Comparison of ENCODE assay signal across 8 cellular contexts in genomic region chr17:44384823-44385286, GRCh38. TPM values are rescaled to one million over a fixed set of nuclear protein-coding genes. Genes with fewer than 3 reads are reported as not detected.
DNase-seq lines count a peak whose midpoint lies in the region; ATAC-seq and TF ChIP-seq lines count a peak whose summit lies in the region.

No MANE protein-coding gene starts in this region.

- H3K4me1 Mint-ChIP-seq in GM23338: peaks cover 18% of the 10 kb centered on the region
- peaks cover 11% of the 10 kb centered on the region for H3K4me1 Mint-ChIP-seq in activated CD8-positive, alpha-beta T cell treated with anti-CD3 and anti-CD28 coated beads for 36 hours (ENCODE audit: low read depth)
- peaks cover 16% of the 10 kb centered on the region for H3K4me1 Mint-ChIP-seq in stimulated activated effector memory CD8-positive, alpha-beta T cell treated with anti-CD3 and anti-CD28 coated beads, Interleukin-12 subunit alpha, Interleukin-12 subunit beta, amount 100 ng/mL, for 72 hours

- peak overlapping the region; percentile 78 for H3K4me3 Mint-ChIP-seq in GM23338
- H3K4me3 Mint-ChIP-seq in activated CD8-positive, alpha-beta T cell treated with anti-CD3 and anti-CD28 coated beads for 36 hours: peak overlapping the region; percentile 71
- H3K4me3 Mint-ChIP-seq in stimulated activated effector memory CD8-positive, alpha-beta T cell treated with anti-CD3 and anti-CD28 coated beads, Interleukin-12 subunit alpha, Interleukin-12 subunit beta, amount 100 ng/mL, for 72 hours: peak overlapping the region; percentile 69

- no peak overlapping the region for H3K27ac ChIP-seq in GM23338 (ENCODE audit: low read depth)

- H3K9me2 ChIP-seq in GM23338 (ENCODE audit: insufficient read depth): 0 out of 2 replicates have a peak, but pooled peaks cover 3% of the 10 kb centered on the region

- H3K36me3 ChIP-seq in GM23338 (ENCODE audit: insufficient read depth): no peaks in the 10 kb centered on the region

- H3F3A ChIP-seq in GM23338 (replicated peaks; ENCODE audit: low read depth): 0 out of 2 replicates have a peak, but pooled peaks cover 3% of the 10 kb centered on the region

- no peaks in the 10 kb centered on the region for H4K20me1 ChIP-seq in GM23338 (replicated peaks; ENCODE audit: insufficient read depth)

- peaks cover 51% of the 10 kb centered on the region for H3K27me3 ChIP-seq in GM23338 (ENCODE audit: insufficient read depth)

- CTCF ChIA-PET in activated CD8-positive, alpha-beta T cell treated with anti-CD3 and anti-CD28 coated beads for 36 hours (lab: Charles Lee): interaction anchor here (0.9 to 2.7 kb wide), 5 partner anchors 9 to 138 kb away, joined by 3 to 13 read pairs (median 4); no protein-coding TSS in a partner anchor

- no peaks in the 10 kb centered on the region for H3K79me2 ChIP-seq in GM23338 (replicated peaks; ENCODE audit: insufficient read depth)

- H3K4me1 ChIP-seq in GM23338 (ENCODE audit: insufficient read depth): peaks cover 7% of the 10 kb centered on the region

- peak overlapping the region; percentile 97 for H2AFZ ChIP-seq in GM23338

- H3K9me3 ChIP-seq in iPS-18c (ENCODE audit: control insufficient read depth, insufficient read depth, low read length): peaks cover 2% of the 10 kb centered on the region

- H3K36me3 Mint-ChIP-seq in GM23338 (ENCODE audit: low read depth): no peaks in the 10 kb centered on the region; the same call in 2 of the 3 replicates
- no peaks in the 10 kb centered on the region for H3K36me3 Mint-ChIP-seq in activated CD8-positive, alpha-beta T cell treated with anti-CD3 and anti-CD28 coated beads for 36 hours (ENCODE audit: low read depth)
- no peaks in the 10 kb centered on the region for H3K36me3 Mint-ChIP-seq in stimulated activated effector memory CD8-positive, alpha-beta T cell treated with anti-CD3 and anti-CD28 coated beads, Interleukin-12 subunit alpha, Interleukin-12 subunit beta, amount 100 ng/mL, for 72 hours

- POLR2A ChIA-PET in activated CD8-positive, alpha-beta T cell treated with anti-CD3 and anti-CD28 coated beads for 36 hours (lab: Charles Lee): interaction anchor here (0.6 to 1.1 kb wide), 2 partner anchors 31 to 162 kb away, joined by 3 to 5 read pairs; no protein-coding TSS in a partner anchor

- peak overlapping the region; percentile 98 for H3K4me2 ChIP-seq in GM23338

- DNase-seq in GM23338 (ENCODE audit: low spot score) (peak; percentile 68), HUDEP-2 (lab: John Stamatoyannopoulos, UW; ENCODE audit: unreplicated experiment in 76 of 76) (no peak), NCI-H146 treated with DMSO at 0.1 percent for 48 hours (lab: John Stamatoyannopoulos, UW; ENCODE audit: unreplicated experiment) (no peak), 8988T (no peak)
- DNase-seq in activated CD8-positive, alpha-beta T cell treated with anti-CD3 and anti-CD28 coated beads for 36 hours: no peak
- DNase-seq in stimulated activated effector memory CD8-positive, alpha-beta T cell treated with anti-CD3 and anti-CD28 coated beads, Interleukin-12 subunit alpha, Interleukin-12 subunit beta, amount 100 ng/mL, for 72 hours (ENCODE audit: low spot score in 2 of 2): no peak

- intact Hi-C loops in activated CD8-positive, alpha-beta T cell treated with anti-CD3 and anti-CD28 coated beads for 36 hours (cut with micrococcal nuclease): no loop called here

- TF ChIP-seq CTCF in GM23338 (conservative IDR thresholded peaks at IDR 0.05; ENCODE audit: low read depth in 2 of 2): no peak
- TF ChIP-seq CTCF in activated CD8-positive, alpha-beta T cell treated with anti-CD3 and anti-CD28 coated beads for 36 hours (IDR thresholded peaks at IDR 0.05): no peak

- peaks cover 45% of the 10 kb centered on the region for H3K27me3 Mint-ChIP-seq in GM23338 (ENCODE audit: insufficient read depth, low read depth, poor library complexity)
- H3K27me3 Mint-ChIP-seq in activated CD8-positive, alpha-beta T cell treated with anti-CD3 and anti-CD28 coated beads for 36 hours: peaks cover 21% of the 10 kb centered on the region

- H3K27ac Mint-ChIP-seq in GM23338: no peak overlapping the region
- no peak overlapping the region for H3K27ac Mint-ChIP-seq in activated CD8-positive, alpha-beta T cell treated with anti-CD3 and anti-CD28 coated beads for 36 hours
- H3K27ac Mint-ChIP-seq in stimulated activated effector memory CD8-positive, alpha-beta T cell treated with anti-CD3 and anti-CD28 coated beads, Interleukin-12 subunit alpha, Interleukin-12 subunit beta, amount 100 ng/mL, for 72 hours: no peak overlapping the region

- peak; percentile 22; the same call in 2 of the 3 replicates for ATAC-seq in GM23338
- no peak for ATAC-seq in activated CD8-positive, alpha-beta T cell treated with anti-CD3 and anti-CD28 coated beads for 36 hours
- no peak for ATAC-seq in stimulated activated effector memory CD8-positive, alpha-beta T cell treated with anti-CD3 and anti-CD28 coated beads, Interleukin-12 subunit alpha, Interleukin-12 subunit beta, amount 100 ng/mL, for 72 hours
- ATAC-seq in GM21367 (IDR thresholded peaks at IDR 0.05; ENCODE audit: unreplicated experiment): no peak

- H3K9me3 Mint-ChIP-seq in GM23338: no peaks in the 10 kb centered on the region
- no peaks in the 10 kb centered on the region for H3K9me3 Mint-ChIP-seq in activated CD8-positive, alpha-beta T cell treated with anti-CD3 and anti-CD28 coated beads for 36 hours
- H3K9me3 Mint-ChIP-seq in stimulated activated effector memory CD8-positive, alpha-beta T cell treated with anti-CD3 and anti-CD28 coated beads, Interleukin-12 subunit alpha, Interleukin-12 subunit beta, amount 100 ng/mL, for 72 hours: no peaks in the 10 kb centered on the region

- H3K4me3 ChIP-seq in GM23338 (peak overlapping the region; percentile 82), iPS-18c (ENCODE audit: insufficient read depth, low read depth, low read length) (peak overlapping the region; percentile 65)

TF ChIP-seq in GM23338, 12 proteins besides CTCF, POLR2A, EP300 and RAD21:
- TF ChIP-seq CREB1 (CRISPR knock-in tag; IDR thresholded peaks at IDR 0.05; ENCODE audit: low read depth): no peak
- peak; percentile 24 for TF ChIP-seq EZH2 (IDR thresholded peaks at IDR 0.05; ENCODE audit: low read depth, unreplicated experiment)
- TF ChIP-seq ETS1 (IDR thresholded peaks at IDR 0.05): no peak
- no peak for TF ChIP-seq NANOG (IDR thresholded peaks at IDR 0.05; ENCODE audit: borderline replicate concordance)
- no peak for TF ChIP-seq ZNF114 (CRISPR knock-in tag; IDR thresholded peaks at IDR 0.05)
- TF ChIP-seq REST (IDR thresholded peaks at IDR 0.05; ENCODE audit: unreplicated experiment): no peak
- TF ChIP-seq EZH2phosphoT487 (IDR thresholded peaks at IDR 0.05; ENCODE audit: unreplicated experiment): no peak
- TF ChIP-seq ZNF331 (CRISPR knock-in tag; IDR thresholded peaks at IDR 0.05; ENCODE audit: low read depth): no peak

RNA-seq across cellular contexts. Expression of gene ITGA2B, which starts 4.6 kb away (rescaled TPM):
- total RNA-seq in GM23338 (2014; rRNA removed; shearing (Covaris generic)): 9.6 and 13.3 TPM in 2 replicates
- polyA plus RNA-seq in GM23338 (2016; fragmentation: Nextera tagmentation; extraction: Ambion mirVana): 7.8 and 13.9 TPM in 2 replicates
- total RNA-seq in activated CD8-positive, alpha-beta T cell treated with anti-CD3 and anti-CD28 coated beads for 36 hours: 1 to 10 TPM; 1.1 to 1.7 TPM

RNA-seq across cellular contexts. Expression of gene FAM171A2, which starts 21.2 kb away (rescaled TPM):
- total RNA-seq in GM23338 (2014; rRNA removed; shearing (Covaris generic)): 26.6 and 35.4 TPM in 2 replicates
- 3.9 and 4.1 TPM in 2 replicates for polyA plus RNA-seq in GM23338 (2016; fragmentation: Nextera tagmentation; extraction: Ambion mirVana)
- total RNA-seq in activated CD8-positive, alpha-beta T cell treated with anti-CD3 and anti-CD28 coated beads for 36 hours: under 1 TPM; 0.43 to 0.78 TPM

RNA-seq across cellular contexts. Expression of gene GRN, which starts 39.8 kb away (rescaled TPM):
- total RNA-seq in GM23338 (2014; rRNA removed; shearing (Covaris generic)): 193 and 216 TPM in 2 replicates
- 101 and 122 TPM in 2 replicates for polyA plus RNA-seq in GM23338 (2016; fragmentation: Nextera tagmentation; extraction: Ambion mirVana)
- 10 to 100 TPM; 34.8 to 35.5 TPM for total RNA-seq in activated CD8-positive, alpha-beta T cell treated with anti-CD3 and anti-CD28 coated beads for 36 hours

Comparison
In these comparisons a context has a peak if more than half of its experiments do, and no peak if none do; other contexts are left out.
1. RNA of gene FAM171A2, which starts 21.2 kb away (total RNA-seq): 26.6 to 35.4 TPM in GM23338; 0.43 to 0.78 TPM in activated CD8-positive, alpha-beta T cell treated with anti-CD3 and anti-CD28 coated beads for 36 hours; every median in the first group is over 10 times any median in the second.
2. Peak in every context shown above with its lines, with median percentiles within 50 percentile points of each other: H3K4me3 Mint-ChIP-seq.